Comparison of ENCODE assay signal across 26 cellular contexts in the genomic region with DNA sequence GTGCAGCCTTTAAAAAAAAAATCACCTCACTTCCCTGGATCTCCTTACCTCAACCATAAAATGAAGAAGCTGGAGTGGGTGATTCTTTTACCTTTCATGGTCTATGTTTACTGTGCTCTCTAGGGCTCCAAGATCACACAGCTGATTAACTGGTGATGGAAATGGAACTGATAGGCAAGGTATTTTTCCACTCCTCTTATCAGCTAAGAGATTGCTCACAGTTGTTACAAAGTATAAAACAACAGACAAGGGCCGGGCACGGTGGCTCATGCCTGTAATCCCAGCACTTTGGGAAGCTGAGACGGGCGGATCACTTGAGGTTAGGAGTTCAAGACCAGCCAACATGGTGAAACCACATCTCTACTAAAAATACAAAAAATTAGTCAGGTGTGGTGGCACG.
"Had no signal": no experiment of that assay in that cellular context is flagged by ENCODE, and none has a peak within 500 bp of the region (broad histone marks: within the 10 kb centered on the region; RNA-seq: fewer than 3 reads in every experiment).

No MANE protein-coding gene starts in this region.

- H3K27ac Mint-ChIP-seq: activated B cell treated with CpG ODN at 0.5 μM for 24 hours; activated CD4-positive, alpha-beta T cell treated with anti-CD3 and anti-CD28 coated beads, Interleukin-2, amount 10 ng/mL, durations not matched to agents 24 days and 14 days; activated CD8-positive, alpha-beta memory T cell treated with anti-CD3 and anti-CD28 coated beads, Interleukin-2, amount 10 ng/mL, durations not matched to agents 7 days and 5 days; activated naive CD4-positive, alpha-beta T cell treated with anti-CD3 and anti-CD28 coated beads, Interleukin-2, amount 50 U/mL, for 24 hours; brain; T-cell had no signal

- ATAC-seq: activated CD8-positive, alpha-beta memory T cell treated with anti-CD3 and anti-CD28 coated beads, Interleukin-2, amount 10 ng/mL, durations not matched to agents 7 days and 5 days; Panc1; Right ventricle myocardium inferior; T-cell had no signal

- H3K27ac ChIP-seq: SK-N-MC had no signal

- DNase-seq: activated B cell treated with CpG ODN at 0.5 μM for 24 hours; activated CD4-positive, alpha-beta T cell treated with anti-CD3 and anti-CD28 coated beads for 1 hour; activated CD4-positive, alpha-beta T cell treated with anti-CD3 and anti-CD28 coated beads, Interleukin-2, amount 10 ng/mL, durations not matched to agents 24 days and 14 days; activated CD4-positive, alpha-beta T cell treated with anti-CD3 and anti-CD28 coated beads, Interleukin-2, amount 50 U/mL, for 48 hours; activated CD8-positive, alpha-beta memory T cell treated with anti-CD3 and anti-CD28 coated beads, Interleukin-2, amount 10 ng/mL, durations not matched to agents 7 days and 5 days; amniotic stem cell; Kasumi-1; NCI-H1105 treated with DMSO at 0.1 percent for 48 hours; NCI-H1436 treated with DMSO at 0.1 percent for 48 hours; NCI-H187; NCI-H2081 treated with DMSO at 0.1 percent for 48 hours; NCI-H2171; NCI-H345; NCI-H510A; NCI-H526 treated with DMSO at 0.1 percent for 48 hours; NK-92 treated with Interleukin-12 subunit alpha and Interleukin-12 subunit beta, amount 100 ng/mL, for 24 hours; OCI-M1; RPMI8226; T-cell; T-helper 2 cell; T1000 had no signal

- H3K4me1 Mint-ChIP-seq: activated B cell treated with CpG ODN at 0.5 μM for 24 hours; activated CD4-positive, alpha-beta T cell treated with anti-CD3 and anti-CD28 coated beads, Interleukin-2, amount 10 ng/mL, durations not matched to agents 24 days and 14 days; activated naive CD4-positive, alpha-beta T cell treated with anti-CD3 and anti-CD28 coated beads, Interleukin-2, amount 50 U/mL, for 24 hours; brain; T-cell had no signal

- H3K27me3 Mint-ChIP-seq: activated B cell treated with CpG ODN at 0.5 μM for 24 hours; activated CD4-positive, alpha-beta T cell treated with anti-CD3 and anti-CD28 coated beads, Interleukin-2, amount 10 ng/mL, durations not matched to agents 24 days and 14 days; activated CD8-positive, alpha-beta memory T cell treated with anti-CD3 and anti-CD28 coated beads, Interleukin-2, amount 10 ng/mL, durations not matched to agents 7 days and 5 days; activated naive CD4-positive, alpha-beta T cell treated with anti-CD3 and anti-CD28 coated beads, Interleukin-2, amount 50 U/mL, for 24 hours; brain; T-cell had no signal

- H3K4me3 ChIP-seq: SK-N-MC had no signal

- H3K9me3 Mint-ChIP-seq: activated B cell treated with CpG ODN at 0.5 μM for 24 hours; activated CD4-positive, alpha-beta T cell treated with anti-CD3 and anti-CD28 coated beads, Interleukin-2, amount 10 ng/mL, durations not matched to agents 24 days and 14 days; activated naive CD4-positive, alpha-beta T cell treated with anti-CD3 and anti-CD28 coated beads, Interleukin-2, amount 50 U/mL, for 24 hours; brain; T-cell had no signal

- H3K4me3 Mint-ChIP-seq: activated B cell treated with CpG ODN at 0.5 μM for 24 hours; activated CD4-positive, alpha-beta T cell treated with anti-CD3 and anti-CD28 coated beads, Interleukin-2, amount 10 ng/mL, durations not matched to agents 24 days and 14 days; activated CD8-positive, alpha-beta memory T cell treated with anti-CD3 and anti-CD28 coated beads, Interleukin-2, amount 10 ng/mL, durations not matched to agents 7 days and 5 days; activated naive CD4-positive, alpha-beta T cell treated with anti-CD3 and anti-CD28 coated beads, Interleukin-2, amount 50 U/mL, for 24 hours; brain; T-cell had no signal
